In genomic region chr1:180928272-180929230, GRCh38 we compare ENCODE assay signal across 17 cellular contexts. TPM values are rescaled to one million over a fixed set of nuclear protein-coding genes. Genes with fewer than 3 reads are reported as not detected.
DNase-seq lines count a peak whose midpoint lies in the region; ATAC-seq, FAIRE-seq and TF ChIP-seq lines count a peak whose summit lies in the region.
"Had no signal": no experiment of that assay in that cellular context is flagged by ENCODE, and none has a peak within 500 bp of the region (broad histone marks: within the 10 kb centered on the region; RNA-seq: fewer than 3 reads in every experiment).

No MANE protein-coding gene starts in this region.

- POLR2A ChIA-PET in naive thymus-derived CD8-positive, alpha-beta T cell (lab: Charles Lee) = no interaction called here

- H3K9me3 Mint-ChIP-seq in naive thymus-derived CD8-positive, alpha-beta T cell = no peaks in the 10 kb centered on the region
- H3K9me3 Mint-ChIP-seq: activated CD4-positive, alpha-beta memory T cell treated with anti-CD3 and anti-CD28 coated beads, Interleukin-2, amount 10 ng/mL, durations not matched to agents 7 days and 5 days; T-helper 1 cell treated with Interleukin-12 subunit alpha and Interleukin-12 subunit beta and Interleukin-4 antibody, amounts not matched to agents 30 μg/mL and 1 μg/mL, for 36 hours had no signal

- H3K4me1 ChIP-seq in mucosa of stomach (ENCODE audit: control insufficient read depth, insufficient read depth, low read length) = peaks cover 17% of the 10 kb centered on the region
- H3K4me1 ChIP-seq: pancreas had no signal

- H3K4me1 Mint-ChIP-seq in naive thymus-derived CD8-positive, alpha-beta T cell = peaks cover 0 to 8% (median 5%) of the 10 kb centered on the region in 4 donors
- H3K4me1 Mint-ChIP-seq: activated CD4-positive, alpha-beta memory T cell treated with anti-CD3 and anti-CD28 coated beads, Interleukin-2, amount 10 ng/mL, durations not matched to agents 7 days and 5 days had no signal

- H3K27ac Mint-ChIP-seq in naive thymus-derived CD8-positive, alpha-beta T cell = peak overlapping the region in 1 of 10 donors; percentile 30
- H3K27ac Mint-ChIP-seq: activated CD4-positive, alpha-beta memory T cell treated with anti-CD3 and anti-CD28 coated beads, Interleukin-2, amount 10 ng/mL, durations not matched to agents 7 days and 5 days; T-helper 1 cell treated with Interleukin-12 subunit alpha and Interleukin-12 subunit beta and Interleukin-4 antibody, amounts not matched to agents 30 μg/mL and 1 μg/mL, for 36 hours had no signal

- H3K36me3 Mint-ChIP-seq in naive thymus-derived CD8-positive, alpha-beta T cell = no peaks in the 10 kb centered on the region

- TF ChIP-seq CTCF in D721Med (IDR thresholded peaks at IDR 0.05; ENCODE audit: insufficient read depth, missing control alignments) = no peak
- no peak for TF ChIP-seq CTCF in foreskin fibroblast (IDR thresholded peaks at IDR 0.05; ENCODE audit: low read depth, low read length)

- H3K36me3 ChIP-seq in mucosa of stomach (ENCODE audit: control insufficient read depth, insufficient read depth, low read length) (no peaks in the 10 kb centered on the region), H7 (replicated peaks; ENCODE audit: control insufficient read depth, insufficient read depth, low read length) (no peaks in the 10 kb centered on the region; the same call in 1 of the 2 replicates)
- H3K36me3 ChIP-seq: BE2C, pancreas had no signal

- peak; percentile 85 for FAIRE-seq in D721Med (lab: Jason Lieb, UNC)
- FAIRE-seq: frontal cortex, pancreas had no signal

- no peak overlapping the region for H3K4me3 Mint-ChIP-seq in naive thymus-derived CD8-positive, alpha-beta T cell
- H3K4me3 Mint-ChIP-seq: activated CD4-positive, alpha-beta memory T cell treated with anti-CD3 and anti-CD28 coated beads, Interleukin-2, amount 10 ng/mL, durations not matched to agents 7 days and 5 days; T-helper 1 cell treated with Interleukin-12 subunit alpha and Interleukin-12 subunit beta and Interleukin-4 antibody, amounts not matched to agents 30 μg/mL and 1 μg/mL, for 36 hours had no signal

- H3K4me3 ChIP-seq in mucosa of stomach (ENCODE audit: low read length) (no peak overlapping the region), foreskin fibroblast (ENCODE audit: low read depth in 1 of 2, low read length in 2 of 2) (no peak overlapping the region), H7 (ENCODE audit: insufficient read depth, low read depth, low read length) (no peak overlapping the region)
- H3K4me3 ChIP-seq: pancreas, thoracic aorta had no signal

- H3K9ac ChIP-seq in mucosa of stomach (ENCODE audit: low read length) = peak overlapping the region; percentile 8

- no peaks in the 10 kb centered on the region for H3K27me3 ChIP-seq in mucosa of stomach (ENCODE audit: control insufficient read depth, insufficient read depth, low read length)
- no peaks in the 10 kb centered on the region; the same call in 1 of the 2 replicates for H3K27me3 ChIP-seq in H7 (ENCODE audit: control insufficient read depth, insufficient read depth, low read length)
- H3K27me3 ChIP-seq: BE2C, pancreas had no signal

- peaks cover 0 to 18% (median 6%) of the 10 kb centered on the region in 5 donors for H3K27me3 Mint-ChIP-seq in naive thymus-derived CD8-positive, alpha-beta T cell

- no peak for ATAC-seq in naive thymus-derived CD8-positive, alpha-beta T cell
- ATAC-seq in HG02798 (IDR thresholded peaks at IDR 0.05; ENCODE audit: poor library complexity, unreplicated experiment) = no peak
- ATAC-seq: left colon had no signal

- DNase-seq in D721Med (ENCODE audit: insufficient read length, low spot score) = no peak
- peak; percentile 83 for DNase-seq in NCI-H1694 treated with DMSO at 0.1 percent for 48 hours (lab: John Stamatoyannopoulos, UW)
- peak; percentile 61 for DNase-seq in SK-N-DZ (ENCODE audit: low spot score)
- DNase-seq in foreskin fibroblast = no peak
- no peak for DNase-seq in naive thymus-derived CD8-positive, alpha-beta T cell
- no peak for DNase-seq in H7
- DNase-seq: activated CD4-positive, alpha-beta memory T cell treated with anti-CD3 and anti-CD28 coated beads, Interleukin-2, amount 10 ng/mL, durations not matched to agents 7 days and 5 days; activated gamma-delta T cell treated with Interleukin-2 at 50 U/mL for 16 hours; left colon; stimulated activated CD4-positive, alpha-beta T cell treated with anti-CD3 and anti-CD28 coated beads, Interleukin-4, amount 100 ng/mL, for 24 hours had no signal

- H3K9me3 ChIP-seq in mucosa of stomach (ENCODE audit: control insufficient read depth, low read length) = no peaks in the 10 kb centered on the region
- H3K9me3 ChIP-seq: BE2C, pancreas, thoracic aorta had no signal

RNA-seq across cellular contexts. Expression of gene KIAA1614, which starts 15.9 kb away (rescaled TPM):
- polyA plus RNA-seq in SK-N-DZ (2014; cell fraction: cytosol; rRNA removed) = 1.9 and 2.0 TPM in 2 replicates
- polyA plus RNA-seq in SK-N-DZ (2014; cell fraction: nucleus; rRNA removed) = 1.1 and 1.2 TPM in 2 replicates
- total RNA-seq in naive thymus-derived CD8-positive, alpha-beta T cell = under 1 TPM; 0.18 to 0.33 TPM
- under 1 TPM in 2 of 3 donors, not detected in 1; 0.04 to 0.05 TPM for polyA plus RNA-seq in naive thymus-derived CD8-positive, alpha-beta T cell
- 1.1 and 3.4 TPM in 2 replicates for total RNA-seq in H7 (2014; rRNA removed; shearing (Covaris generic))

Comparison
In these comparisons a context has a peak if more than half of its experiments do, and no peak if none do; other contexts are left out.
1. DNase-seq: peak in NCI-H1694 treated with DMSO at 0.1 percent for 48 hours (single experiment) and SK-N-DZ (single experiment); none in D721Med (single experiment), foreskin fibroblast (0 of 2), naive thymus-derived CD8-positive, alpha-beta T cell (0 of 10) and H7 (single experiment).